ENCODE assay signal across 20 cellular contexts in the genomic region with DNA sequence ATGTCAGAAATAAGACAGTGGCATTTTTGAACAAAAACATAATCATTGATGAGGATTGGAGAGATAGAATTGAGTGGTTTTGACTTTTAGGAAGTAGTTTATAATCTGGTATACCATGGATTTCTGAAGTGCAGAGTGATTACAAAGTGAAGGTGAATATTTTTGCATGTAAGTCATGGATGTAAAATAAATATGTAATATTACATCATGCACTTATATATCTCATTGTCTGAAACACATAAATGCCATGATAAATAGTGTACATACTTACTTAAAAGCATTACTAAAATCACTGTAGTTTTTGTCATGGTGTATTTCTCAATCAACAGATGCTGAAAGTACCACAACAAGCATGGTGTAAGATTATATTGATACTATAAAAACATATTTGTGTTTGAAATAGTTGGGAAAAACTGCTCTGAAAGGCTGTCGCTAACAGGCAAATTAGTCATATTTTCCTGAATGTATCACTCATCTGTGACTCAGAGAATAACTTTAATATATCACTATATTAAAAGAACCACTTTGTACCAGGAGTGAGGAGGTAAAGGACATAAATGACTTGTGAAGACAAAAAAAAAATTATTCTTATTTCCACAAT. TPM values are rescaled to one million over a fixed set of nuclear protein-coding genes. Genes with fewer than 3 reads are reported as not detected.
DNase-seq lines count a peak whose midpoint lies in the region; ATAC-seq and TF ChIP-seq lines count a peak whose summit lies in the region.
"Had no signal": no experiment of that assay in that cellular context is flagged by ENCODE, and none has a peak within 500 bp of the region (broad histone marks: within the 10 kb centered on the region; RNA-seq: fewer than 3 reads in every experiment).

No MANE protein-coding gene starts in this region.

- no peaks in the 10 kb centered on the region for H3K27me3 ChIP-seq in A673 (replicated peaks; ENCODE audit: insufficient read depth, low read depth, low read length, poor library complexity)
- H3K27me3 ChIP-seq: adrenal gland had no signal

- CTCF ChIA-PET in A673 (lab: Charles Lee): no interaction called here

- intact Hi-C loops in A673 (cut with micrococcal nuclease; ENCODE audit: unreplicated experiment): loop anchor here (2.0 to 5.0 kb wide), 2 partner anchors 94 to 125 kb away; no protein-coding TSS in a partner anchor

- H3K4me1 ChIP-seq in A673 (ENCODE audit: insufficient read depth, low read length, poor library complexity, severe bottlenecking): peaks cover 22% of the 10 kb centered on the region
- H3K4me1 ChIP-seq: A549, adrenal gland had no signal

- H3K4me3 ChIP-seq in A673 (ENCODE audit: low read depth, low read length, poor library complexity, severe bottlenecking): no peak overlapping the region
- no peak overlapping the region for H3K4me3 ChIP-seq in choroid plexus epithelial cell (ENCODE audit: low read depth, low read length)
- H3K4me3 ChIP-seq: A549, adrenal gland had no signal

- no peak for ATAC-seq in GM18909 (IDR thresholded peaks at IDR 0.05; ENCODE audit: poor library complexity, unreplicated experiment)
- ATAC-seq: A549; natural killer cell; stimulated activated naive CD8-positive, alpha-beta T cell treated with anti-CD3 and anti-CD28 coated beads, Interleukin-15, Interleukin-2, amounts not matched to agents 100 U/mL and 50 U/mL, for 24 hours had no signal

- H3K27ac ChIP-seq in A673 (ENCODE audit: low read depth, low read length, poor library complexity, severe bottlenecking): peak overlapping the region; percentile 62
- H3K27ac ChIP-seq: A549, adrenal gland had no signal

- no peaks in the 10 kb centered on the region for H3K9me3 ChIP-seq in A673 (ENCODE audit: low read depth, low read length, poor library complexity, severe bottlenecking)
- H3K9me3 ChIP-seq: A549, adrenal gland had no signal

- peaks cover 5% of the 10 kb centered on the region for H3K36me3 ChIP-seq in A673 (ENCODE audit: insufficient read depth, low read length, poor library complexity, severe bottlenecking)
- H3K36me3 ChIP-seq: adrenal gland had no signal

- TF ChIP-seq CTCF in A673 (conservative IDR thresholded peaks at IDR 0.05; ENCODE audit: low read depth, low read length) (no peak), choroid plexus epithelial cell (conservative IDR thresholded peaks at IDR 0.05; ENCODE audit: low read depth, low read length) (no peak)

- POLR2A ChIA-PET in A673 (lab: Charles Lee; ENCODE audit: low non-redundant PET): no interaction called here

- BruUV-seq in A673 (replicated peaks; lab: Mats Ljungman, UMichigan): no TSS peak

- DNase-seq in A673 (ENCODE audit: low spot score) (no peak), M059J (ENCODE audit: low read depth) (peak; percentile 8), choroid plexus epithelial cell (ENCODE audit: low read depth) (peak; percentile 51), glomerular endothelial cell (ENCODE audit: extremely low read depth, low read depth, low spot score) (peak; percentile 20), UCSD-AML1 (lab: John Stamatoyannopoulos, UW; ENCODE audit: unreplicated experiment) (no peak), GM19238 (ENCODE audit: insufficient read length, low spot score) (no peak), CD1c-positive myeloid dendritic cell (ENCODE audit: extremely low spot score) (no peak)
- DNase-seq: adrenal gland; DMS 273 treated with DMSO at 0.1 percent for 48 hours; effector CD8-positive, alpha-beta T cell; natural killer cell; NCI-H1694 treated with DMSO at 0.1 percent for 48 hours; NCI-H345; NK-92 treated with Interleukin-12 subunit alpha and Interleukin-12 subunit beta, amount 100 ng/mL, for 24 hours; posterior cingulate gyrus; stimulated activated CD4-positive, alpha-beta T cell treated with anti-CD3 and anti-CD28 coated beads, Interleukin-2, amount 100 ng/mL, for 24 hours; stimulated activated naive CD8-positive, alpha-beta T cell treated with anti-CD3 and anti-CD28 coated beads, Interleukin-15, Interleukin-2, amounts not matched to agents 100 U/mL and 50 U/mL, for 24 hours had no signal

RNA-seq across cellular contexts. Expression of a gene that starts 24.8 kb away (rescaled TPM):
- total RNA-seq in A673 (2021): 0.13 and 1.1 TPM in 2 replicates
- not detected in 2 replicates for total RNA-seq in M059J (2014; rRNA removed; shearing (Covaris generic))
- not detected in 2 replicates for total RNA-seq in glomerular endothelial cell
- total RNA-seq: RPMI7951 had no signal

Comparison
In these comparisons a context has a peak if more than half of its experiments do, and no peak if none do; other contexts are left out.
1. DNase-seq: peak in M059J (single experiment), choroid plexus epithelial cell (single experiment) and glomerular endothelial cell (single experiment); none in A673 (single experiment), UCSD-AML1 (single experiment), GM19238 (single experiment) and CD1c-positive myeloid dendritic cell (single experiment).